Comparison of ENCODE assay signal across 16 cellular contexts in the genomic region with DNA sequence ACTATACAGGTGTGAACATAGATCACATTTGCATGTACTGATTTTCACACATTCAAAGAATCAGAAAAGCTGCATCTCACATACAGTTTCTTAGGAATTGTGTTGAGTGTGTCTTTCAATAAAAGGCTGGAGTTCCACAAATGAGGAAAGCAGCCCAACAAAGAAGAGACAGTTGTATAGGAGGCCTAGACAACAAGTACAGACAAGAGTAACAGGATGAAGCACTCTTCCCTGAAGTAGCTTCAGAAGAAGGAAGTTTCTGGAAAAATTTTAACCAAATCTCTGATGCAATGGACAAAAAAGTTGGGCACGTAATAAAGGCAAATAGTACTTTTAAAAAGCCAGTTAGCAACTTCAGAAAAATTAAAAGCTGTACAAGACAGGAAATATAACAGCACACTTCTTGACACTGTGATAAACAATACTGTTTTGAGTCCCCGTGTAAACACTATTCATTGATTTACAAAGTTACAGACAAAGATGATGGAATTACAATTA.
"Had no signal": no experiment of that assay in that cellular context is flagged by ENCODE, and none has a peak within 500 bp of the region (broad histone marks: within the 10 kb centered on the region; RNA-seq: fewer than 3 reads in every experiment).

No MANE protein-coding gene starts in this region.

- DNase-seq: activated CD4-positive, alpha-beta T cell treated with anti-CD3 and anti-CD28 coated beads, Interleukin-2, amount 50 U/mL, for 4 hours; activated CD4-positive, CD25-positive, alpha-beta regulatory T cell treated with anti-CD3 and anti-CD28 coated beads, Interleukin-2, amount 50 U/mL, for 72 hours; activated naive CD4-positive, alpha-beta T cell treated with Interleukin-2 at 50 U/mL for 16 hours; activated T-cell treated with anti-CD3 and anti-CD28 coated beads for 4 hours; glutamatergic neuron; midbrain; ovary; stimulated activated CD4-positive, alpha-beta T cell treated with anti-CD3 and anti-CD28 coated beads, Interleukin-2, amount 100 ng/mL, for 48 hours; stimulated activated naive CD4-positive, alpha-beta T cell treated with Interleukin-2 at 50 U/mL for 16 hours; substantia nigra had no signal

- ATAC-seq: activated T-helper 17 cell treated with anti-CD3 and anti-CD28 coated beads, Interleukin-2, amount 50 U/mL, for 72 hours had no signal

- H3K27ac ChIP-seq: esophagus muscularis mucosa, ovary had no signal

- H3K4me3 ChIP-seq: esophagus muscularis mucosa, lung, ovary, tibial nerve had no signal

- H3K36me3 ChIP-seq: esophagus muscularis mucosa, ovary, tibial nerve had no signal

- H3K27me3 ChIP-seq: esophagus muscularis mucosa, ovary, tibial nerve had no signal

- H3K9me3 ChIP-seq: esophagus muscularis mucosa, ovary, tibial nerve had no signal

- FAIRE-seq: colon, endometrium had no signal
